ENCODE assay signal across 13 cellular contexts in genomic region chr10:44253769-44254462, GRCh38.
DNase-seq lines count a peak whose midpoint lies in the region; ATAC-seq and TF ChIP-seq lines count a peak whose summit lies in the region.
"Had no signal": no experiment of that assay in that cellular context is flagged by ENCODE, and none has a peak within 500 bp of the region (broad histone marks: within the 10 kb centered on the region; RNA-seq: fewer than 3 reads in every experiment).

No MANE protein-coding gene starts in this region.

- no peak overlapping the region for H3K27ac ChIP-seq in heart right ventricle

- no peaks in the 10 kb centered on the region for H3K9me3 ChIP-seq in heart right ventricle

- H3K27me3 Mint-ChIP-seq in WTC11 (ENCODE audit: low read depth): peaks cover 4% of the 10 kb centered on the region

- intact Hi-C loops in heart right ventricle (cut with DNase I): no loop called here

- H3K4me3 ChIP-seq in heart right ventricle (no peak overlapping the region), retinal pigment epithelial cell (ENCODE audit: low read length) (no peak overlapping the region)
- H3K4me3 ChIP-seq: skin epidermis had no signal

- ATAC-seq in WTC11 (no peak), heart right ventricle (peak; percentile 57 to 92 (median 84))
- ATAC-seq: activated T-cell treated with anti-CD3 and anti-CD28 coated beads, Interleukin-2, amount 50 U/mL, for 72 hours had no signal

- DNase-seq in Daoy (ENCODE audit: low read depth): peak; percentile 78
- DNase-seq in WTC11 (ENCODE audit: low spot score): no peak
- peak; percentile 69 to 70 for DNase-seq in heart right ventricle
- DNase-seq in retinal pigment epithelial cell (ENCODE audit: low read depth): peak; percentile 81
- DNase-seq in NCI-H2029 (lab: John Stamatoyannopoulos, UW): no peak
- DNase-seq in NCI-H748 (lab: John Stamatoyannopoulos, UW; ENCODE audit: unreplicated experiment): no peak
- no peak for DNase-seq in NOMO-1 (lab: John Stamatoyannopoulos, UW; ENCODE audit: unreplicated experiment in 2 of 2)
- no peak for DNase-seq in stimulated activated CD4-positive, alpha-beta T cell treated with anti-CD3 and anti-CD28 coated beads, Interleukin-2, amount 100 ng/mL, for 48 hours
- DNase-seq: activated T-cell treated with anti-CD3 and anti-CD28 coated beads, Interleukin-2, amount 50 U/mL, for 72 hours; CD4-positive, alpha-beta memory T cell; cortex of kidney; stimulated activated naive CD4-positive, alpha-beta T cell had no signal

- peaks cover 23% of the 10 kb centered on the region for H3K4me1 Mint-ChIP-seq in WTC11
- H3K4me1 Mint-ChIP-seq: CD4-positive, alpha-beta memory T cell had no signal

- peaks cover 7% of the 10 kb centered on the region; the same call in 1 of the 2 replicates for H3K9me3 Mint-ChIP-seq in WTC11

- H3K4me3 Mint-ChIP-seq in WTC11: no peak overlapping the region
- H3K4me3 Mint-ChIP-seq: activated T-cell treated with anti-CD3 and anti-CD28 coated beads, Interleukin-2, amount 50 U/mL, for 72 hours; CD4-positive, alpha-beta memory T cell had no signal

- no peaks in the 10 kb centered on the region for H3K36me3 Mint-ChIP-seq in WTC11
- H3K36me3 Mint-ChIP-seq: CD4-positive, alpha-beta memory T cell had no signal

- no peak for TF ChIP-seq CTCF in WTC11 (IDR thresholded peaks at IDR 0.05)
- no peak for TF ChIP-seq CTCF in heart right ventricle (IDR thresholded peaks at IDR 0.05)
- TF ChIP-seq CTCF in retinal pigment epithelial cell (conservative IDR thresholded peaks at IDR 0.05; ENCODE audit: low read depth, low read length): no peak

- CTCF ChIA-PET in WTC11 (lab: Charles Lee): no interaction called here

- no peaks in the 10 kb centered on the region for H3K36me3 ChIP-seq in heart right ventricle

- no peaks in the 10 kb centered on the region for H3K27me3 ChIP-seq in heart right ventricle

- no peak overlapping the region for H3K27ac Mint-ChIP-seq in WTC11
- H3K27ac Mint-ChIP-seq: activated T-cell treated with anti-CD3 and anti-CD28 coated beads, Interleukin-2, amount 50 U/mL, for 72 hours; CD4-positive, alpha-beta memory T cell had no signal

- WGBS in heart right ventricle, 2 donors: 19 to 27% methylated on average over 5 of the region's 5 CpGs

- POLR2A ChIA-PET in WTC11 (lab: Charles Lee): no interaction called here

- peaks cover 0 to 23% (median 10%) of the 10 kb centered on the region in 9 donors for H3K4me1 ChIP-seq in heart right ventricle

TF ChIP-seq in WTC11, 78 proteins besides CTCF, POLR2A, EP300 and RAD21:
- TF ChIP-seq, protein P1, sequence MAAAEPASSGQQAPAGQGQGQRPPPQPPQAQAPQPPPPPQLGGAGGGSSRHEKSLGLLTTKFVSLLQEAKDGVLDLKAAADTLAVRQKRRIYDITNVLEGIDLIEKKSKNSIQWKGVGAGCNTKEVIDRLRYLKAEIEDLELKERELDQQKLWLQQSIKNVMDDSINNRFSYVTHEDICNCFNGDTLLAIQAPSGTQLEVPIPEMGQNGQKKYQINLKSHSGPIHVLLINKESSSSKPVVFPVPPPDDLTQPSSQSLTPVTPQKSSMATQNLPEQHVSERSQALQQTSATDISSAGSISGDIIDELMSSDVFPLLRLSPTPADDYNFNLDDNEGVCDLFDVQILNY (CRISPR knock-in tag; IDR thresholded peaks at IDR 0.05): no peak
- peak; percentile 32; the same call in 1 of the 2 replicates for TF ChIP-seq GABPB1 (CRISPR knock-in tag; IDR thresholded peaks at IDR 0.05)

Comparison
In these comparisons a context has a peak if more than half of its experiments do, and no peak if none do; other contexts are left out.
1. DNase-seq: peak in Daoy (single experiment), heart right ventricle (2 of 2) and retinal pigment epithelial cell (single experiment); none in WTC11 (single experiment), NCI-H2029 (single experiment), NCI-H748 (single experiment), NOMO-1 (0 of 2) and stimulated activated CD4-positive, alpha-beta T cell treated with anti-CD3 and anti-CD28 coated beads, Interleukin-2, amount 100 ng/mL, for 48 hours (0 of 2).